ENCODE assay signal across 1 cellular context in genomic region chr20:32359633-32360332, GRCh38.
TF ChIP-seq lines count a peak whose summit lies in the region.

No MANE protein-coding gene starts in this region.

TF ChIP-seq in GM23338, 12 proteins besides CTCF, POLR2A, EP300 and RAD21 (continued from another document):
- TF ChIP-seq ZNF462 (CRISPR knock-in tag; IDR thresholded peaks at IDR 0.05) (no peak), JUNB (IDR thresholded peaks at IDR 0.05; ENCODE audit: unreplicated experiment) (no peak), ETS1 (IDR thresholded peaks at IDR 0.05) (no peak), ZNF114 (CRISPR knock-in tag; IDR thresholded peaks at IDR 0.05) (no peak), NANOG (IDR thresholded peaks at IDR 0.05; ENCODE audit: borderline replicate concordance) (no peak), STAT1 (IDR thresholded peaks at IDR 0.05; ENCODE audit: unreplicated experiment) (no peak), REST (IDR thresholded peaks at IDR 0.05; ENCODE audit: unreplicated experiment) (no peak), EZH2phosphoT487 (IDR thresholded peaks at IDR 0.05; ENCODE audit: unreplicated experiment) (no peak), CREB1 (CRISPR knock-in tag; IDR thresholded peaks at IDR 0.05; ENCODE audit: low read depth) (no peak), ZNF331 (CRISPR knock-in tag; IDR thresholded peaks at IDR 0.05; ENCODE audit: low read depth) (no peak)
